In the genomic region with DNA sequence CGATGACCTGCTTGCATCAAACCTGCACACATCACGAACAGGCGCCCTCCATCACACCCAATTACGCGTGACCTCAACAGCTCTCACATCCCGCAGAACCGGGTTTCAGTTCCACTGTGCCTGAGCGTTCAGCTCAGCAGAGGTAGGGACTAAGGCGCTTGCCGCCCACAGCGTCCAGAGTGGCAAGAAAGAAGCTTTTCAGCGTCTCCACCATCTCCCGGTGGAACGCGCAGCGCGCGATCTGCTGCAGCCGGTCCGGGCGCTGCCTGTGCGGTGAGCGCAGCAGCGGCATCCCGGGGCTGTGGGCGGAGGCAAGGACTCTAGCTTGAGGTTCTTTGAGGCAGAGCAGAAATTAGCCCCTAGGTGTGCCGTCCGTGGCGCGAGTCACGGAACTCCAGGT, we compare ENCODE assay signal across 8 cellular contexts.
DNase-seq lines count a peak whose midpoint lies in the region; ATAC-seq and TF ChIP-seq lines count a peak whose summit lies in the region.

No MANE protein-coding gene starts in this region.

- peaks cover 84% of the 10 kb centered on the region for H3K27me3 Mint-ChIP-seq in stimulated activated memory B cell treated with anti-CD40 and anti-IgM and Interleukin-4, amounts not matched to agents 10 μg/mL and 1 μg/mL and 100 μg/mL, for 72 hours

- DNase-seq in GM13977 (ENCODE audit: low spot score): peak; percentile 41
- DNase-seq in activated effector memory CD4-positive, alpha-beta T cell treated with anti-CD3 and anti-CD28 coated beads, Interleukin-2, amount 50 U/mL, for 16 hours: peak; percentile 71
- DNase-seq in iPS-NIHi7 (ENCODE audit: extremely low spot score): peak; percentile 42
- DNase-seq in SIG-M5 treated with dmso at 0.1 percent for 504 hours (lab: John Stamatoyannopoulos, UW; ENCODE audit: unreplicated experiment): no peak
- DNase-seq in medulla oblongata (ENCODE audit: extremely low spot score): no peak

- peaks cover 34% of the 10 kb centered on the region for H3K4me1 Mint-ChIP-seq in stimulated activated memory B cell treated with anti-CD40 and anti-IgM and Interleukin-4, amounts not matched to agents 10 μg/mL and 1 μg/mL and 100 μg/mL, for 72 hours

- in situ Hi-C loops in GM13977 (cut with MboI; ENCODE audit: low pct_unique_long_range_greater_than_20kb, low sequenced_read_pairs, unreplicated experiment): no loop called here

- H3K27ac Mint-ChIP-seq in stimulated activated memory B cell treated with anti-CD40 and anti-IgM and Interleukin-4, amounts not matched to agents 10 μg/mL and 1 μg/mL and 100 μg/mL, for 72 hours: peak overlapping the region; percentile 3

- H3K4me3 Mint-ChIP-seq in stimulated activated memory B cell treated with anti-CD40 and anti-IgM and Interleukin-4, amounts not matched to agents 10 μg/mL and 1 μg/mL and 100 μg/mL, for 72 hours: peak overlapping the region; percentile 67

- TF ChIP-seq CTCF in GM13977 (IDR thresholded peaks at IDR 0.05; ENCODE audit: extremely low read depth, insufficient read depth, missing control alignments): no peak

- H3K36me3 Mint-ChIP-seq in stimulated activated memory B cell treated with anti-CD40 and anti-IgM and Interleukin-4, amounts not matched to agents 10 μg/mL and 1 μg/mL and 100 μg/mL, for 72 hours: no peaks in the 10 kb centered on the region

- ATAC-seq in HG03159 (IDR thresholded peaks at IDR 0.05; ENCODE audit: unreplicated experiment) (peak; percentile 52), HG02642 (IDR thresholded peaks at IDR 0.05; ENCODE audit: poor library complexity, unreplicated experiment) (no peak)
- ATAC-seq in stimulated activated memory B cell treated with anti-CD40 and anti-IgM and Interleukin-4, amounts not matched to agents 10 μg/mL and 1 μg/mL and 100 μg/mL, for 72 hours: peak; percentile 86

- no peaks in the 10 kb centered on the region for H3K9me3 Mint-ChIP-seq in stimulated activated memory B cell treated with anti-CD40 and anti-IgM and Interleukin-4, amounts not matched to agents 10 μg/mL and 1 μg/mL and 100 μg/mL, for 72 hours

Comparison
In these comparisons a context has a peak if more than half of its experiments do, and no peak if none do; other contexts are left out.
1. DNase-seq: peak in GM13977 (single experiment), activated effector memory CD4-positive, alpha-beta T cell treated with anti-CD3 and anti-CD28 coated beads, Interleukin-2, amount 50 U/mL, for 16 hours (single experiment) and iPS-NIHi7 (single experiment); none in SIG-M5 treated with dmso at 0.1 percent for 504 hours (single experiment) and medulla oblongata (single experiment).